Comparison of ENCODE assay signal across 19 cellular contexts in the genomic region with DNA sequence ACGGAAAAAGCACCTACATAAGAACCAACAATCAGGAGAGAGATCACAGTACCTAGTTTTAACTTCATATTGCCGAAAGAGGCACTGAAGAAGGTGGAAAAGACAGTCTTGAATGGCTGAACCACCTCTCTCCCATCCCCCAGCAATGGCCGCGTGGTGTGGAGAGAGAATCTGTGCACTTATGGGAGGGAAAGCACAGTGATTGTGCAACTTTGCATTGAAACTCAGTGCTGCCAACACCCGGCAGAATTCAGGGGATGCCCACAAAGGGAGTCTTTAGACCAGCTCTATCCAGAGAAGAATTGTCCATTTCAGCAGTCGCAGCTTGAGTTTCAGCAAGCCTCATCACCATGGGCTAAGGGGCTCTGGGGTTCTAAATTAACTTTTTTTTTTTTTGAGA.
DNase-seq lines count a peak whose midpoint lies in the region; ATAC-seq, FAIRE-seq and TF ChIP-seq lines count a peak whose summit lies in the region.
"Had no signal": no experiment of that assay in that cellular context is flagged by ENCODE, and none has a peak within 500 bp of the region (broad histone marks: within the 10 kb centered on the region; RNA-seq: fewer than 3 reads in every experiment).

No MANE protein-coding gene starts in this region.

- H3K4me1 ChIP-seq in K562 (replicated peaks in 1 of 2; ENCODE audit: control insufficient read depth in 2 of 2, insufficient read depth in 2 of 2, low read length in 2 of 2) = no peaks in the 10 kb centered on the region
- H3K4me1 ChIP-seq in psoas muscle = no peaks in the 10 kb centered on the region
- H3K4me1 ChIP-seq: Peyer's patch had no signal

- TF ChIP-seq CTCF in NB4 (IDR thresholded peaks at IDR 0.05; ENCODE audit: low read depth, low read length) (no peak), K562 (IDR thresholded peaks at IDR 0.05 in 2 of 3, conservative IDR thresholded peaks at IDR 0.05 in 1 of 3; ENCODE audit: insufficient read depth in 2 of 3, low read depth in 1 of 3, low read length in 3 of 3) (no peak), psoas muscle (IDR thresholded peaks at IDR 0.05) (no peak)

- H3K4me2 ChIP-seq in K562 (ENCODE audit: insufficient read depth, low read length) = no peak overlapping the region

- TF ChIP-seq EP300 in K562 (IDR thresholded peaks at IDR 0.05; ENCODE audit: low read length) = no peak

- BruUV-seq in K562 (replicated peaks; lab: Mats Ljungman, UMichigan) = no TSS peak

- H3K79me2 ChIP-seq in K562 (ENCODE audit: control insufficient read depth, insufficient read depth, low read length) = no peaks in the 10 kb centered on the region

- intact Hi-C loops in K562 (cut with micrococcal nuclease) (no loop called here), psoas muscle (cut with DNase I) (no loop called here)

- no peak overlapping the region for H3K27ac ChIP-seq in K562 (ENCODE audit: extremely low read depth, low read depth, low read length)
- no peak overlapping the region for H3K27ac ChIP-seq in psoas muscle
- H3K27ac ChIP-seq: Peyer's patch had no signal

- H3K9me1 ChIP-seq in K562 (ENCODE audit: control insufficient read depth, insufficient read depth, low read length) = no peaks in the 10 kb centered on the region

- TF ChIP-seq RAD21 in K562 (CRISPR knock-in tag; conservative IDR thresholded peaks at IDR 0.05 in 1 of 2, IDR thresholded peaks at IDR 0.05 in 1 of 2) = no peak

- no peak for FAIRE-seq in K562 (lab: Jason Lieb, UNC)
- FAIRE-seq: A204.1, GM18507 had no signal

- H3K36me3 ChIP-seq in K562 (ENCODE audit: control insufficient read depth, insufficient read depth, low read length) (no peaks in the 10 kb centered on the region), psoas muscle (ENCODE audit: insufficient read depth in 1 of 2, low read depth in 1 of 2) (no peaks in the 10 kb centered on the region)
- H3K36me3 ChIP-seq: Peyer's patch had no signal

- no peaks in the 10 kb centered on the region; a peak in 1 of 5 replicates for H3K27me3 ChIP-seq in K562 (ENCODE audit: control insufficient read depth in 2 of 2, insufficient read depth in 2 of 2, low read length in 2 of 2)
- H3K27me3 ChIP-seq in psoas muscle (ENCODE audit: insufficient read depth in 3 of 3, low read length in 2 of 3) = no peaks in the 10 kb centered on the region
- H3K27me3 ChIP-seq: Peyer's patch had no signal

- TF ChIP-seq POLR2A in NB4 (IDR thresholded peaks at IDR 0.05; ENCODE audit: extremely low read depth, insufficient read length) (no peak), K562 (conservative IDR thresholded peaks at IDR 0.05) (no peak)

- no peak overlapping the region for H3K9ac ChIP-seq in K562 (ENCODE audit: insufficient read depth in 1 of 2, low read depth in 2 of 2, low read length in 2 of 2)

- in situ Hi-C loops in K562 (cut with MboI) = no loop called here

- H3K9me3 ChIP-seq in K562 (replicated peaks; ENCODE audit: control insufficient read depth, insufficient read depth, low read depth, low read length) = no peaks in the 10 kb centered on the region
- H3K9me3 ChIP-seq in psoas muscle = no peaks in the 10 kb centered on the region
- H3K9me3 ChIP-seq: Peyer's patch had no signal

- no peak overlapping the region for H2AFZ ChIP-seq in K562 (ENCODE audit: low read depth, low read length)

- CTCF ChIA-PET in K562 (lab: Yijun Ruan, JAX; ENCODE audit: low intra/inter-chr PET ratio) = no interaction called here

- no peaks in the 10 kb centered on the region for H4K20me1 ChIP-seq in K562 (replicated peaks; ENCODE audit: control insufficient read depth, insufficient read depth, low read length)

- DNase-seq in AG20443 (ENCODE audit: low spot score) (peak; percentile 5), HT1080 (ENCODE audit: low read depth) (peak; percentile 13), NB4 (ENCODE audit: low read depth) (peak; percentile 10), K562 (ENCODE audit: extremely low read depth in 1 of 4, low spot score in 3 of 4) (no peak), mucosa of gallbladder (ENCODE audit: low spot score) (no peak), psoas muscle (no peak)
- DNase-seq in stimulated activated CD4-positive, alpha-beta T cell treated with anti-CD3 and anti-CD28 coated beads, Interleukin-2, amount 100 ng/mL, for 48 hours = no peak
- DNase-seq: GDM1, H7, NCI-H1092 treated with DMSO at 0.1 percent for 48 hours, NCI-H146, NCI-H2029 treated with DMSO at 0.1 percent for 48 hours, NCI-H2171, NCI-H345, NCI-H524, NCI-H82, Peyer's patch had no signal

- WGBS in K562 (ENCODE audit: insufficient coverage, low coverage, missing lambda C conversion rate) = 0% methylated on average over 6 of the region's 6 CpGs
- 71 to 77% (median 72%) methylated on average over 6 of the region's 6 CpGs for WGBS in psoas muscle, 3 donors

- ATAC-seq in K562 = peak; percentile 42; the same call in 1 of the 3 replicates
- ATAC-seq in psoas muscle = no peak

- no peak overlapping the region for H3K4me3 ChIP-seq in NB4 (ENCODE audit: low read depth, low read length)
- no peak overlapping the region for H3K4me3 ChIP-seq in K562
- H3K4me3 ChIP-seq in psoas muscle = no peak overlapping the region
- H3K4me3 ChIP-seq: Peyer's patch had no signal

- POLR2A ChIA-PET in K562 (lab: Yijun Ruan, JAX) = interaction anchor here (0.6 kb wide), 1 partner anchor 392 kb away, joined by 4 read pairs; no protein-coding TSS in a partner anchor

TF ChIP-seq in K562, 482 proteins besides CTCF, POLR2A, EP300 and RAD21 (continues in another document):
- TF ChIP-seq SMARCC2 (IDR thresholded peaks at IDR 0.05; ENCODE audit: low read depth) (no peak), ZNF217 (CRISPR knock-in tag; IDR thresholded peaks at IDR 0.05) (no peak), ZNF174 (CRISPR knock-in tag; IDR thresholded peaks at IDR 0.05) (no peak), ZNF75A (CRISPR knock-in tag; IDR thresholded peaks at IDR 0.05) (no peak), NFE2 (IDR thresholded peaks at IDR 0.05; ENCODE audit: low read depth) (0 out of 2 replicates have a peak, but pooled peaks have one; percentile 20), POLR2AphosphoS2 (IDR thresholded peaks at IDR 0.05; ENCODE audit: low read length) (no peak), RB1 (IDR thresholded peaks at IDR 0.05; ENCODE audit: low read depth) (no peak), ARID1B (IDR thresholded peaks at IDR 0.05) (no peak), TAL1 (IDR thresholded peaks at IDR 0.05) (no peak), HNRNPH1 (optimal IDR thresholded peaks at IDR 0.05; ENCODE audit: low read depth, low read length) (no peak), CEBPG (CRISPR knock-in tag; IDR thresholded peaks at IDR 0.05) (0 out of 2 replicates have a peak, but pooled peaks have one; percentile 30), CEBPG (tag; conservative IDR thresholded peaks at IDR 0.05 in 1 of 2, IDR thresholded peaks at IDR 0.05 in 1 of 2) (peak in 1 of 2 experiments; percentile 67; a peak in 1 of 4 replicates)
- TF ChIP-seq, protein P1, sequence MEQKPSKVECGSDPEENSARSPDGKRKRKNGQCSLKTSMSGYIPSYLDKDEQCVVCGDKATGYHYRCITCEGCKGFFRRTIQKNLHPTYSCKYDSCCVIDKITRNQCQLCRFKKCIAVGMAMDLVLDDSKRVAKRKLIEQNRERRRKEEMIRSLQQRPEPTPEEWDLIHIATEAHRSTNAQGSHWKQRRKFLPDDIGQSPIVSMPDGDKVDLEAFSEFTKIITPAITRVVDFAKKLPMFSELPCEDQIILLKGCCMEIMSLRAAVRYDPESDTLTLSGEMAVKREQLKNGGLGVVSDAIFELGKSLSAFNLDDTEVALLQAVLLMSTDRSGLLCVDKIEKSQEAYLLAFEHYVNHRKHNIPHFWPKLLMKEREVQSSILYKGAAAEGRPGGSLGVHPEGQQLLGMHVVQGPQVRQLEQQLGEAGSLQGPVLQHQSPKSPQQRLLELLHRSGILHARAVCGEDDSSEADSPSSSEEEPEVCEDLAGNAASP (IDR thresholded peaks at IDR 0.05) = no peak
- TF ChIP-seq, protein P2, sequence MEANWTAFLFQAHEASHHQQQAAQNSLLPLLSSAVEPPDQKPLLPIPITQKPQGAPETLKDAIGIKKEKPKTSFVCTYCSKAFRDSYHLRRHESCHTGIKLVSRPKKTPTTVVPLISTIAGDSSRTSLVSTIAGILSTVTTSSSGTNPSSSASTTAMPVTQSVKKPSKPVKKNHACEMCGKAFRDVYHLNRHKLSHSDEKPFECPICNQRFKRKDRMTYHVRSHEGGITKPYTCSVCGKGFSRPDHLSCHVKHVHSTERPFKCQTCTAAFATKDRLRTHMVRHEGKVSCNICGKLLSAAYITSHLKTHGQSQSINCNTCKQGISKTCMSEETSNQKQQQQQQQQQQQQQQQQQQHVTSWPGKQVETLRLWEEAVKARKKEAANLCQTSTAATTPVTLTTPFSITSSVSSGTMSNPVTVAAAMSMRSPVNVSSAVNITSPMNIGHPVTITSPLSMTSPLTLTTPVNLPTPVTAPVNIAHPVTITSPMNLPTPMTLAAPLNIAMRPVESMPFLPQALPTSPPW (CRISPR knock-in tag; IDR thresholded peaks at IDR 0.05) = no peak
- TF ChIP-seq, protein P3, sequence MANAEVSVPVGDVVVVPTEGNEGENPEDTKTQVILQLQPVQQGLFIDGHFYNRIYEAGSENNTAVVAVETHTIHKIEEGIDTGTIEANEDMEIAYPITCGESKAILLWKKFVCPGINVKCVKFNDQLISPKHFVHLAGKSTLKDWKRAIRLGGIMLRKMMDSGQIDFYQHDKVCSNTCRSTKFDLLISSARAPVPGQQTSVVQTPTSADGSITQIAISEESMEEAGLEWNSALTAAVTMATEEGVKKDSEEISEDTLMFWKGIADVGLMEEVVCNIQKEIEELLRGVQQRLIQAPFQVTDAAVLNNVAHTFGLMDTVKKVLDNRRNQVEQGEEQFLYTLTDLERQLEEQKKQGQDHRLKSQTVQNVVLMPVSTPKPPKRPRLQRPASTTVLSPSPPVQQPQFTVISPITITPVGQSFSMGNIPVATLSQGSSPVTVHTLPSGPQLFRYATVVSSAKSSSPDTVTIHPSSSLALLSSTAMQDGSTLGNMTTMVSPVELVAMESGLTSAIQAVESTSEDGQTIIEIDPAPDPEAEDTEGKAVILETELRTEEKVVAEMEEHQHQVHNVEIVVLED (CRISPR knock-in tag; IDR thresholded peaks at IDR 0.05) = no peak
- TF ChIP-seq, protein P4, sequence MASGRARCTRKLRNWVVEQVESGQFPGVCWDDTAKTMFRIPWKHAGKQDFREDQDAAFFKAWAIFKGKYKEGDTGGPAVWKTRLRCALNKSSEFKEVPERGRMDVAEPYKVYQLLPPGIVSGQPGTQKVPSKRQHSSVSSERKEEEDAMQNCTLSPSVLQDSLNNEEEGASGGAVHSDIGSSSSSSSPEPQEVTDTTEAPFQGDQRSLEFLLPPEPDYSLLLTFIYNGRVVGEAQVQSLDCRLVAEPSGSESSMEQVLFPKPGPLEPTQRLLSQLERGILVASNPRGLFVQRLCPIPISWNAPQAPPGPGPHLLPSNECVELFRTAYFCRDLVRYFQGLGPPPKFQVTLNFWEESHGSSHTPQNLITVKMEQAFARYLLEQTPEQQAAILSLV (tag; IDR thresholded peaks at IDR 0.05) = peak; percentile 46; the same call in 1 of the 2 replicates

Comparison
In these comparisons a context has a peak if more than half of its experiments do, and no peak if none do; other contexts are left out.
1. DNase-seq: peak in AG20443 (single experiment), HT1080 (single experiment) and NB4 (single experiment); none in K562 (0 of 4), stimulated activated CD4-positive, alpha-beta T cell treated with anti-CD3 and anti-CD28 coated beads, Interleukin-2, amount 100 ng/mL, for 48 hours (0 of 2), mucosa of gallbladder (single experiment) and psoas muscle (0 of 2).